ENCODE assay signal across 10 cellular contexts in genomic region chr22:23218053-23218866, GRCh38. TPM values are rescaled to one million over a fixed set of nuclear protein-coding genes. Genes with fewer than 3 reads are reported as not detected.
DNase-seq lines count a peak whose midpoint lies in the region; ATAC-seq and TF ChIP-seq lines count a peak whose summit lies in the region.
"Had no signal": no experiment of that assay in that cellular context is flagged by ENCODE, and none has a peak within 500 bp of the region (broad histone marks: within the 10 kb centered on the region; RNA-seq: fewer than 3 reads in every experiment).

No MANE protein-coding gene starts in this region.

- no peak for TF ChIP-seq POLR2A in uterus (IDR thresholded peaks at IDR 0.05)

- H3K9me3 Mint-ChIP-seq in central memory CD8-positive, alpha-beta T cell, result no peaks in the 10 kb centered on the region
- no peaks in the 10 kb centered on the region for H3K9me3 Mint-ChIP-seq in natural killer cell treated with Interleukin-12 subunit alpha and Interleukin-12 subunit beta and Interleukin-15 and Interleukin-18, amount 100 ng/mL, for 72 hours

- peak overlapping the region; percentile 79 for H3K27ac Mint-ChIP-seq in central memory CD8-positive, alpha-beta T cell (ENCODE audit: low read depth)
- peak overlapping the region; percentile 74 to 76 for H3K27ac Mint-ChIP-seq in natural killer cell treated with Interleukin-12 subunit alpha and Interleukin-12 subunit beta and Interleukin-15 and Interleukin-18, amount 100 ng/mL, for 72 hours

- H3K36me3 ChIP-seq in left ventricle myocardium inferior (no peaks in the 10 kb centered on the region), uterus (no peaks in the 10 kb centered on the region)

- intact Hi-C loops in left ventricle myocardium inferior (cut with micrococcal nuclease) (no loop called here), Right ventricle myocardium inferior (cut with DNase I) (no loop called here), uterus (cut with DNase I; ENCODE audit: low total_unique reads) (no loop called here)

- H3K27me3 ChIP-seq in left ventricle myocardium inferior (ENCODE audit: low read depth) (no peaks in the 10 kb centered on the region), uterus (no peaks in the 10 kb centered on the region)

- TF ChIP-seq CTCF in left ventricle myocardium inferior (IDR thresholded peaks at IDR 0.05; ENCODE audit: borderline replicate concordance) (no peak), uterus (IDR thresholded peaks at IDR 0.05) (no peak)

- peak overlapping the region; percentile 68 for H3K4me3 Mint-ChIP-seq in central memory CD8-positive, alpha-beta T cell
- H3K4me3 Mint-ChIP-seq in natural killer cell treated with Interleukin-12 subunit alpha and Interleukin-12 subunit beta and Interleukin-15 and Interleukin-18, amount 100 ng/mL, for 72 hours, result peak overlapping the region; percentile 86

- H3K9me3 ChIP-seq in left ventricle myocardium inferior (replicated peaks), result no peaks in the 10 kb centered on the region
- no peaks in the 10 kb centered on the region for H3K9me3 ChIP-seq in uterus

- H3K4me1 ChIP-seq in left ventricle myocardium inferior (peaks cover 100% of the 10 kb centered on the region), uterus (peaks cover 0 to 8% of the 10 kb centered on the region in 2 donors)

- H3K4me3 ChIP-seq in left ventricle myocardium inferior (no peak overlapping the region), uterus (no peak overlapping the region)

- DNase-seq in left ventricle myocardium inferior (peak; percentile 7), Right ventricle myocardium inferior (ENCODE audit: missing footprints) (no peak), uterus (no peak), putamen (ENCODE audit: low spot score) (no peak)
- DNase-seq in central memory CD8-positive, alpha-beta T cell (ENCODE audit: low spot score in 2 of 2), result no peak
- DNase-seq in natural killer cell treated with Interleukin-12 subunit alpha and Interleukin-12 subunit beta and Interleukin-15 and Interleukin-18, amount 100 ng/mL, for 72 hours (ENCODE audit: low spot score), result peak; percentile 53
- DNase-seq: NCI-H1436; stimulated activated CD4-positive, alpha-beta T cell treated with anti-CD3 and anti-CD28 coated beads, Interleukin-4, amount 100 ng/mL, for 24 hours had no signal

- peaks cover 18% of the 10 kb centered on the region for H3K36me3 Mint-ChIP-seq in central memory CD8-positive, alpha-beta T cell (ENCODE audit: insufficient read depth)
- H3K36me3 Mint-ChIP-seq in natural killer cell treated with Interleukin-12 subunit alpha and Interleukin-12 subunit beta and Interleukin-15 and Interleukin-18, amount 100 ng/mL, for 72 hours, result no peaks in the 10 kb centered on the region

- H3K27ac ChIP-seq in left ventricle myocardium inferior (replicated peaks) (peak overlapping the region; percentile 61), uterus (peak overlapping the region; percentile 40 to 59)

- H3K27me3 Mint-ChIP-seq in central memory CD8-positive, alpha-beta T cell, result no peaks in the 10 kb centered on the region
- H3K27me3 Mint-ChIP-seq in natural killer cell treated with Interleukin-12 subunit alpha and Interleukin-12 subunit beta and Interleukin-15 and Interleukin-18, amount 100 ng/mL, for 72 hours, result no peaks in the 10 kb centered on the region

- H3K4me1 Mint-ChIP-seq in central memory CD8-positive, alpha-beta T cell, result peaks cover 100% of the 10 kb centered on the region
- peaks cover 77 to 96% of the 10 kb centered on the region in 2 donors for H3K4me1 Mint-ChIP-seq in natural killer cell treated with Interleukin-12 subunit alpha and Interleukin-12 subunit beta and Interleukin-15 and Interleukin-18, amount 100 ng/mL, for 72 hours (ENCODE audit: low read depth in 2 of 2)

- ATAC-seq in Right ventricle myocardium inferior (no peak), HG02885 (IDR thresholded peaks at IDR 0.05; ENCODE audit: poor library complexity, unreplicated experiment) (no peak), HG02870 (IDR thresholded peaks at IDR 0.05; ENCODE audit: unreplicated experiment) (no peak)
- no peak for ATAC-seq in central memory CD8-positive, alpha-beta T cell (replicated peaks; ENCODE audit: extremely low read depth, poor library complexity, severe bottlenecking)
- no peak for ATAC-seq in natural killer cell treated with Interleukin-12 subunit alpha and Interleukin-12 subunit beta and Interleukin-15 and Interleukin-18, amount 100 ng/mL, for 72 hours

RNA-seq across cellular contexts. Expression of gene BCR, which starts 38.0 kb away (rescaled TPM):
- total RNA-seq in left ventricle myocardium inferior, result 26.7 TPM
- 29.0 TPM for total RNA-seq in Right ventricle myocardium inferior
- 10 to 100 TPM; 55.4 to 65.8 TPM for total RNA-seq in natural killer cell treated with Interleukin-12 subunit alpha and Interleukin-12 subunit beta and Interleukin-15 and Interleukin-18, amount 100 ng/mL, for 72 hours
- 10 to 100 TPM; 10.6 to 93.3 (median 28.3) TPM for total RNA-seq in uterus

Comparison
In these comparisons a context has a peak if more than half of its experiments do, and no peak if none do; other contexts are left out.
1. DNase-seq: peak in left ventricle myocardium inferior (single experiment) and natural killer cell treated with Interleukin-12 subunit alpha and Interleukin-12 subunit beta and Interleukin-15 and Interleukin-18, amount 100 ng/mL, for 72 hours (single experiment); none in Right ventricle myocardium inferior (single experiment), central memory CD8-positive, alpha-beta T cell (0 of 2), uterus (0 of 2) and putamen (single experiment).